25 cellular contexts compared by ENCODE assay signal in the genomic region with DNA sequence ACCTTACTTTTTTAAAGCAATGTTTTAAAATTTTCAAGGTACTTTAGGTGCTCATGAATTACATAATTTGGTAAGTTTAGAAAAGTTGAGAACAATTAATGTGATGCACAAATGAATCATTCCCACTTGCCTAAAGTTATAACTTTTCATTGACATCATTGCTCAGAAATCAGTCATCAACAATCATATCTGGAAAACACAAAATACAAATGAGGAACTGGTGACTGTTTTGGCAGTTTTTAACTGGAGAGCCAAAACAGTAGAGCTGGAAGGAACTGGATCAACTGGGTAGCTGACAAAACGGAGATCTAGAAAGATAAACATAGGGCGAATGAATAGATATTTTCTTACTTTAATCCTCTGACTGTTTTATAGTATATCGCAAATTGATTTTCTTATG.
"Had no signal": no experiment of that assay in that cellular context is flagged by ENCODE, and none has a peak within 500 bp of the region (broad histone marks: within the 10 kb centered on the region; RNA-seq: fewer than 3 reads in every experiment).

No MANE protein-coding gene starts in this region.

- H3K27me3 ChIP-seq: adrenal gland had no signal

- H3K4me1 Mint-ChIP-seq: activated naive CD8-positive, alpha-beta T cell treated with anti-CD3 and anti-CD28 coated beads, Interleukin-2, amount 10 ng/mL, durations not matched to agents 7 days and 5 days; T-helper 17 cell had no signal

- H3K4me3 Mint-ChIP-seq: activated CD8-positive, alpha-beta T cell treated with anti-CD3 and anti-CD28 coated beads, Interleukin-2, amount 10 ng/mL, durations not matched to agents 7 days and 5 days; activated naive CD8-positive, alpha-beta T cell treated with anti-CD3 and anti-CD28 coated beads, Interleukin-2, amount 10 ng/mL, durations not matched to agents 7 days and 5 days; T-helper 17 cell; WTC11 had no signal

- H3K27ac ChIP-seq: adrenal gland, KMS-11 had no signal

- FAIRE-seq: RCC 7860 had no signal

- H3K4me1 ChIP-seq: adrenal gland had no signal

- H3K27ac Mint-ChIP-seq: activated CD8-positive, alpha-beta T cell treated with anti-CD3 and anti-CD28 coated beads, Interleukin-2, amount 10 ng/mL, durations not matched to agents 7 days and 5 days; activated naive CD8-positive, alpha-beta T cell treated with anti-CD3 and anti-CD28 coated beads, Interleukin-2, amount 10 ng/mL, durations not matched to agents 7 days and 5 days; T-helper 17 cell; WTC11 had no signal

- H3K36me3 ChIP-seq: adrenal gland had no signal

- H3K36me3 Mint-ChIP-seq: activated naive CD8-positive, alpha-beta T cell treated with anti-CD3 and anti-CD28 coated beads, Interleukin-2, amount 10 ng/mL, durations not matched to agents 7 days and 5 days had no signal

- DNase-seq: activated CD4-positive, alpha-beta T cell treated with anti-CD3 and anti-CD28 coated beads for 48 hours; activated CD4-positive, alpha-beta T cell treated with anti-CD3 and anti-CD28 coated beads, Interleukin-2, amount 50 U/mL, for 4 hours; activated CD4-positive, CD25-positive, alpha-beta regulatory T cell treated with anti-CD3 and anti-CD28 coated beads, Interleukin-2, amount 50 U/mL, for 72 hours; activated CD8-positive, alpha-beta memory T cell treated with anti-CD3 and anti-CD28 coated beads, Interleukin-2, amount 50 U/mL, for 48 hours; activated CD8-positive, alpha-beta T cell treated with anti-CD3 and anti-CD28 coated beads, Interleukin-2, amount 10 ng/mL, durations not matched to agents 7 days and 5 days; activated naive CD4-positive, alpha-beta T cell treated with anti-CD3 and anti-CD28 coated beads, Interleukin-2, amount 50 U/mL, for 16 hours; activated naive CD8-positive, alpha-beta T cell treated with anti-CD3 and anti-CD28 coated beads, Interleukin-2, amount 10 ng/mL, durations not matched to agents 7 days and 5 days; activated T-cell treated with anti-CD3 and anti-CD28 coated beads, Interleukin-2, amount 50 U/mL, for 1 hour; adrenal gland; anterior cingulate cortex; central memory CD4-positive, alpha-beta T cell; MM.1S; NCI-H1105 treated with DMSO at 0.1 percent for 48 hours; NCI-H1436 treated with DMSO at 0.1 percent for 48 hours; NCI-H187; NCI-H2081; NCI-H510A treated with DMSO at 0.1 percent for 48 hours; NCI-H69; NK-92 treated with Interleukin-12 subunit alpha and Interleukin-12 subunit beta, amount 100 ng/mL, for 24 hours; SHP77 treated with DMSO at 0.1 percent for 48 hours; T-helper 17 cell; T-helper 9 cell had no signal

- ATAC-seq: activated CD8-positive, alpha-beta T cell treated with anti-CD3 and anti-CD28 coated beads, Interleukin-2, amount 10 ng/mL, durations not matched to agents 7 days and 5 days; T-helper 17 cell; WTC11 had no signal

- H3K4me3 ChIP-seq: adrenal gland had no signal

- H3K9me3 ChIP-seq: adrenal gland had no signal

- H3K27me3 Mint-ChIP-seq: activated naive CD8-positive, alpha-beta T cell treated with anti-CD3 and anti-CD28 coated beads, Interleukin-2, amount 10 ng/mL, durations not matched to agents 7 days and 5 days; T-helper 17 cell had no signal
